In genomic region chr6:125301435-125302391, GRCh38 we compare ENCODE assay signal across 1 cellular context.
TF ChIP-seq lines count a peak whose summit lies in the region.

TSS of gene HDDC2 (minus strand) at chr6:125301967. CDS start at chr6:125301932, 35 bp downstream.

TF ChIP-seq in HEK293, 187 proteins besides CTCF, POLR2A, EP300 and RAD21 (continued from another document and continues in another):
- peak; percentile 95 for TF ChIP-seq ZBTB10 (tag by site-specific recombination; IDR thresholded peaks at IDR 0.05)
- no peak for TF ChIP-seq ZNF48 (tag by site-specific recombination; IDR thresholded peaks at IDR 0.05)
- TF ChIP-seq ZNF2 (tag by site-specific recombination; IDR thresholded peaks at IDR 0.05), result peak; percentile 73; the same call in 1 of the 2 replicates
- peak; percentile 28; the same call in 1 of the 2 replicates for TF ChIP-seq REPIN1 (tag by site-specific recombination; IDR thresholded peaks at IDR 0.05; ENCODE audit: low read depth)
- peak; percentile 75; the same call in 1 of the 2 replicates for TF ChIP-seq KLF17 (tag by site-specific recombination; IDR thresholded peaks at IDR 0.05)
- 0 out of 2 replicates have a peak, but pooled peaks have one; percentile 10 for TF ChIP-seq ZSCAN16 (tag by site-specific recombination; IDR thresholded peaks at IDR 0.05)
- 0 out of 2 replicates have a peak, but pooled peaks have one; percentile 14 for TF ChIP-seq ZBTB48 (tag by site-specific recombination; IDR thresholded peaks at IDR 0.05)
- peak; percentile 80 for TF ChIP-seq PRDM10 (tag by site-specific recombination; IDR thresholded peaks at IDR 0.05)
- TF ChIP-seq GFI1B (tag by site-specific recombination; IDR thresholded peaks at IDR 0.05), result no peak
- peak; percentile 75; the same call in 1 of the 2 replicates for TF ChIP-seq ZBTB17 (tag by site-specific recombination; IDR thresholded peaks at IDR 0.05)
- TF ChIP-seq ZNF707 (tag by site-specific recombination; IDR thresholded peaks at IDR 0.05), result no peak
- peak; percentile 78; the same call in 1 of the 2 replicates for TF ChIP-seq ZNF561 (tag by site-specific recombination; IDR thresholded peaks at IDR 0.05; ENCODE audit: borderline replicate concordance)
- peak; percentile 46; the same call in 1 of the 2 replicates for TF ChIP-seq ZNF692 (tag by site-specific recombination; IDR thresholded peaks at IDR 0.05)
- TF ChIP-seq ZNF645 (tag by site-specific recombination; IDR thresholded peaks at IDR 0.05), result peak; percentile 58; the same call in 1 of the 2 replicates
- no peak for TF ChIP-seq TSHZ1 (tag by site-specific recombination; IDR thresholded peaks at IDR 0.05; ENCODE audit: borderline replicate concordance)
- TF ChIP-seq ZSCAN4 (tag by site-specific recombination; IDR thresholded peaks at IDR 0.05), result peak; percentile 95
- peak; percentile 84 for TF ChIP-seq HOXC10 (CRISPR knock-in tag; IDR thresholded peaks at IDR 0.05)
- peak; percentile 60; the same call in 1 of the 2 replicates for TF ChIP-seq ZFP69B (tag by site-specific recombination; IDR thresholded peaks at IDR 0.05)
- TF ChIP-seq ZNF610 (tag by site-specific recombination; IDR thresholded peaks at IDR 0.05; ENCODE audit: borderline replicate concordance), result peak; percentile 51; the same call in 1 of the 2 replicates
- TF ChIP-seq ZNF76 (tag by site-specific recombination; IDR thresholded peaks at IDR 0.05; ENCODE audit: borderline replicate concordance, low read depth), result peak; percentile 48; the same call in 1 of the 2 replicates
- peak; percentile 52; the same call in 1 of the 2 replicates for TF ChIP-seq GLIS2 (tag by site-specific recombination; IDR thresholded peaks at IDR 0.05)
- TF ChIP-seq ZNF341 (tag by site-specific recombination; IDR thresholded peaks at IDR 0.05; ENCODE audit: low read depth), result peak; percentile 69
- TF ChIP-seq ZNF785 (tag by site-specific recombination; IDR thresholded peaks at IDR 0.05), result 0 out of 2 replicates have a peak, but pooled peaks have one; percentile 30
- TF ChIP-seq KLF9 (tag by site-specific recombination; IDR thresholded peaks at IDR 0.05; ENCODE audit: low read depth), result peak; percentile 39; the same call in 1 of the 2 replicates
- no peak for TF ChIP-seq ZNF670 (tag by site-specific recombination; IDR thresholded peaks at IDR 0.05; ENCODE audit: low read depth)
- peak; percentile 96 for TF ChIP-seq ZNF366 (tag by site-specific recombination; conservative IDR thresholded peaks at IDR 0.05)
- TF ChIP-seq ZNF639 (tag by site-specific recombination; IDR thresholded peaks at IDR 0.05), result peak; percentile 57; the same call in 1 of the 2 replicates
- TF ChIP-seq RBAK (tag by site-specific recombination; IDR thresholded peaks at IDR 0.05), result peak; percentile 24; the same call in 1 of the 2 replicates
- peak; percentile 79 for TF ChIP-seq ZBTB26 (tag by site-specific recombination; optimal IDR thresholded peaks at IDR 0.05)
- 0 out of 2 replicates have a peak, but pooled peaks have one; percentile 41 for TF ChIP-seq BCL11A (tag by site-specific recombination; IDR thresholded peaks at IDR 0.05; ENCODE audit: low read depth)
- peak; percentile 36; the same call in 1 of the 2 replicates for TF ChIP-seq KLF7 (tag by site-specific recombination; IDR thresholded peaks at IDR 0.05; ENCODE audit: borderline replicate concordance)
- peak; percentile 89 for TF ChIP-seq ZBTB11 (tag by site-specific recombination; conservative IDR thresholded peaks at IDR 0.05; ENCODE audit: low read depth)
- peak; percentile 86 for TF ChIP-seq KLF16 (tag by site-specific recombination; IDR thresholded peaks at IDR 0.05)
